Comparison of ENCODE assay signal across 36 cellular contexts in genomic region chr1:50505427-50505826, GRCh38.
"Had no signal": no experiment of that assay in that cellular context is flagged by ENCODE, and none has a peak within 500 bp of the region (broad histone marks: within the 10 kb centered on the region; RNA-seq: fewer than 3 reads in every experiment).

No MANE protein-coding gene starts in this region.

- H3K4me3 ChIP-seq: MG63 had no signal

- H3K9me3 ChIP-seq: MG63 had no signal

- H3K27me3 ChIP-seq: MG63 had no signal

- DNase-seq: MG63, MM.1S, MV-4-11, NCI-H1048, NCI-H1092, NCI-H1092 treated with DMSO at 0.1 percent for 48 hours, NCI-H1105, NCI-H1105 treated with DMSO at 0.1 percent for 48 hours, NCI-H1417, NCI-H1417 treated with DMSO at 0.1 percent for 48 hours, NCI-H1436, NCI-H1436 treated with DMSO at 0.1 percent for 48 hours, NCI-H146, NCI-H1694, NCI-H1694 treated with DMSO at 0.1 percent for 48 hours, NCI-H187, NCI-H187 treated with DMSO at 0.1 percent for 48 hours, NCI-H1930, NCI-H2029, NCI-H2029 treated with DMSO at 0.1 percent for 48 hours, NCI-H2081, NCI-H2081 treated with DMSO at 0.1 percent for 48 hours, NCI-H2107, NCI-H2171, NCI-H2171 treated with DMSO at 0.1 percent for 48 hours, NCI-H2227 treated with DMSO at 0.1 percent for 48 hours, NCI-H226, NCI-H345, NCI-H446, NCI-H446 treated with DMSO at 0.1 percent for 48 hours, NCI-H510A, NCI-H510A treated with DMSO at 0.1 percent for 48 hours, NCI-H524, NCI-H524 treated with DMSO at 0.1 percent for 48 hours, NCI-H526, NCI-H526 treated with DMSO at 0.1 percent for 48 hours had no signal
